1 cellular context compared by ENCODE assay signal in the genomic region with DNA sequence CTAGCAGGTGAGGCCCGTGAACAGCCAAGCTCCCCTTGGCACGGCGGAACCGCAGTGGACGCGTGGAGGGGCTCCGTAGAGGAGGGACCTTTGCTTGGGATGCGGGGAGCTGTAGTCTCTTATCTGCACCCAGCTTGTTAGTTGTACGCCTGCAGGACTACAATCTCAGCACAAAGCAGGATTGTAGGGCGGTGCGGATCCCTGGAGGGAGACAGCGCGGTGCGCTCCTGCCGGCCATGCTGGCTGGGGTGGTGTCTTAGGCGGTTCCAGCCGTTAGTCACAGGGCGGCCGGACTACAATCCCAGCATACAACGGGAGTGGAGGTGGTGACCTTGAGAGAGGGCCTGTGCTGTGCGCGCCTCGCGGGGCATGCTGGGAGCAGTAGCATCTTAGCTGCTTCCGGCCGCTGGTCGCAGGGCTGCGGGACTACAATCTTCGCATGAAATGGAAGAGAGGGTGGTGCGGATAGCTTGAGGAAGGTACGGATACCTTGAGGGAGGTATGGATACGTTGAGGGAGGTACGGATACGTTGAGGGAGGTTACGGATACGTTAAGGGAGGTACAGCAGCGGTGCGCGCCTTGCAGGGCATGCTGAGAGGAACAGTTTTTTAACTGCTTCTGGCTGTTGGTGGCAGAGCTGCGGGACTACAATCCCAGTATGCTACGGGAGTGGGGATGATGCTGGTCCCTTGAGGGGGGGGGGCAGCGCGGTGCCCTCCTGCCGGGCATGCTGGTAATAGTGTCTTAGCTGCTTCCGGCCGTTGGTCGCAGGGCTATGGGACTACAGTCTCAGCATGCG.
TF ChIP-seq lines count a peak whose summit lies in the region.

No MANE protein-coding gene starts in this region.

TF ChIP-seq in HepG2, 621 proteins besides CTCF, POLR2A, EP300 and RAD21 (continued from another document and continues in another):
- TF ChIP-seq, protein P1, sequence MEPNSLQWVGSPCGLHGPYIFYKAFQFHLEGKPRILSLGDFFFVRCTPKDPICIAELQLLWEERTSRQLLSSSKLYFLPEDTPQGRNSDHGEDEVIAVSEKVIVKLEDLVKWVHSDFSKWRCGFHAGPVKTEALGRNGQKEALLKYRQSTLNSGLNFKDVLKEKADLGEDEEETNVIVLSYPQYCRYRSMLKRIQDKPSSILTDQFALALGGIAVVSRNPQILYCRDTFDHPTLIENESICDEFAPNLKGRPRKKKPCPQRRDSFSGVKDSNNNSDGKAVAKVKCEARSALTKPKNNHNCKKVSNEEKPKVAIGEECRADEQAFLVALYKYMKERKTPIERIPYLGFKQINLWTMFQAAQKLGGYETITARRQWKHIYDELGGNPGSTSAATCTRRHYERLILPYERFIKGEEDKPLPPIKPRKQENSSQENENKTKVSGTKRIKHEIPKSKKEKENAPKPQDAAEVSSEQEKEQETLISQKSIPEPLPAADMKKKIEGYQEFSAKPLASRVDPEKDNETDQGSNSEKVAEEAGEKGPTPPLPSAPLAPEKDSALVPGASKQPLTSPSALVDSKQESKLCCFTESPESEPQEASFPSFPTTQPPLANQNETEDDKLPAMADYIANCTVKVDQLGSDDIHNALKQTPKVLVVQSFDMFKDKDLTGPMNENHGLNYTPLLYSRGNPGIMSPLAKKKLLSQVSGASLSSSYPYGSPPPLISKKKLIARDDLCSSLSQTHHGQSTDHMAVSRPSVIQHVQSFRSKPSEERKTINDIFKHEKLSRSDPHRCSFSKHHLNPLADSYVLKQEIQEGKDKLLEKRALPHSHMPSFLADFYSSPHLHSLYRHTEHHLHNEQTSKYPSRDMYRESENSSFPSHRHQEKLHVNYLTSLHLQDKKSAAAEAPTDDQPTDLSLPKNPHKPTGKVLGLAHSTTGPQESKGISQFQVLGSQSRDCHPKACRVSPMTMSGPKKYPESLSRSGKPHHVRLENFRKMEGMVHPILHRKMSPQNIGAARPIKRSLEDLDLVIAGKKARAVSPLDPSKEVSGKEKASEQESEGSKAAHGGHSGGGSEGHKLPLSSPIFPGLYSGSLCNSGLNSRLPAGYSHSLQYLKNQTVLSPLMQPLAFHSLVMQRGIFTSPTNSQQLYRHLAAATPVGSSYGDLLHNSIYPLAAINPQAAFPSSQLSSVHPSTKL (CRISPR knock-in tag; IDR thresholded peaks at IDR 0.05) = peak; percentile 33
- TF ChIP-seq ZNF235 (CRISPR knock-in tag; IDR thresholded peaks at IDR 0.05; ENCODE audit: borderline replicate concordance) (peak; percentile 79; the same call in 1 of the 2 replicates), ISL2 (CRISPR knock-in tag; IDR thresholded peaks at IDR 0.05) (0 out of 2 replicates have a peak, but pooled peaks have one; percentile 1), SUZ12 (IDR thresholded peaks at IDR 0.05; ENCODE audit: low read depth, low read length) (peak; percentile 66), ZNF614 (CRISPR knock-in tag; IDR thresholded peaks at IDR 0.05; ENCODE audit: borderline replicate concordance) (no peak), ZMYM4 (CRISPR knock-in tag; IDR thresholded peaks at IDR 0.05) (peak; percentile 24; the same call in 1 of the 2 replicates), PHF8 (CRISPR knock-in tag; IDR thresholded peaks at IDR 0.05) (peak; percentile 81), STAT5B (CRISPR knock-in tag; IDR thresholded peaks at IDR 0.05) (no peak), ZSCAN9 (CRISPR knock-in tag; IDR thresholded peaks at IDR 0.05; ENCODE audit: borderline replicate concordance) (no peak), GPN1 (CRISPR knock-in tag; IDR thresholded peaks at IDR 0.05; ENCODE audit: borderline replicate concordance) (no peak), ZNF546 (CRISPR knock-in tag; conservative IDR thresholded peaks at IDR 0.05) (0 out of 2 replicates have a peak, but pooled peaks have one; percentile 81), TAF15 (IDR thresholded peaks at IDR 0.05; ENCODE audit: low read depth, low read length, poor library complexity, severe bottlenecking) (peak; percentile 83), ZNF670 (CRISPR knock-in tag; IDR thresholded peaks at IDR 0.05; ENCODE audit: borderline replicate concordance) (no peak), ZFP62 (CRISPR knock-in tag; IDR thresholded peaks at IDR 0.05) (0 out of 2 replicates have a peak, but pooled peaks have one; percentile 28), FOXK1 (CRISPR knock-in tag; IDR thresholded peaks at IDR 0.05; ENCODE audit: borderline replicate concordance, low read depth) (peak; percentile 68; the same call in 1 of the 2 replicates), KLF13 (CRISPR knock-in tag; IDR thresholded peaks at IDR 0.05) (no peak)
- TF ChIP-seq, protein P2, sequence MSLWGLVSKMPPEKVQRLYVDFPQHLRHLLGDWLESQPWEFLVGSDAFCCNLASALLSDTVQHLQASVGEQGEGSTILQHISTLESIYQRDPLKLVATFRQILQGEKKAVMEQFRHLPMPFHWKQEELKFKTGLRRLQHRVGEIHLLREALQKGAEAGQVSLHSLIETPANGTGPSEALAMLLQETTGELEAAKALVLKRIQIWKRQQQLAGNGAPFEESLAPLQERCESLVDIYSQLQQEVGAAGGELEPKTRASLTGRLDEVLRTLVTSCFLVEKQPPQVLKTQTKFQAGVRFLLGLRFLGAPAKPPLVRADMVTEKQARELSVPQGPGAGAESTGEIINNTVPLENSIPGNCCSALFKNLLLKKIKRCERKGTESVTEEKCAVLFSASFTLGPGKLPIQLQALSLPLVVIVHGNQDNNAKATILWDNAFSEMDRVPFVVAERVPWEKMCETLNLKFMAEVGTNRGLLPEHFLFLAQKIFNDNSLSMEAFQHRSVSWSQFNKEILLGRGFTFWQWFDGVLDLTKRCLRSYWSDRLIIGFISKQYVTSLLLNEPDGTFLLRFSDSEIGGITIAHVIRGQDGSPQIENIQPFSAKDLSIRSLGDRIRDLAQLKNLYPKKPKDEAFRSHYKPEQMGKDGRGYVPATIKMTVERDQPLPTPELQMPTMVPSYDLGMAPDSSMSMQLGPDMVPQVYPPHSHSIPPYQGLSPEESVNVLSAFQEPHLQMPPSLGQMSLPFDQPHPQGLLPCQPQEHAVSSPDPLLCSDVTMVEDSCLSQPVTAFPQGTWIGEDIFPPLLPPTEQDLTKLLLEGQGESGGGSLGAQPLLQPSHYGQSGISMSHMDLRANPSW (CRISPR knock-in tag; IDR thresholded peaks at IDR 0.05; ENCODE audit: borderline replicate concordance) = no peak; the same call in 1 of the 2 replicates
- TF ChIP-seq, protein P3, sequence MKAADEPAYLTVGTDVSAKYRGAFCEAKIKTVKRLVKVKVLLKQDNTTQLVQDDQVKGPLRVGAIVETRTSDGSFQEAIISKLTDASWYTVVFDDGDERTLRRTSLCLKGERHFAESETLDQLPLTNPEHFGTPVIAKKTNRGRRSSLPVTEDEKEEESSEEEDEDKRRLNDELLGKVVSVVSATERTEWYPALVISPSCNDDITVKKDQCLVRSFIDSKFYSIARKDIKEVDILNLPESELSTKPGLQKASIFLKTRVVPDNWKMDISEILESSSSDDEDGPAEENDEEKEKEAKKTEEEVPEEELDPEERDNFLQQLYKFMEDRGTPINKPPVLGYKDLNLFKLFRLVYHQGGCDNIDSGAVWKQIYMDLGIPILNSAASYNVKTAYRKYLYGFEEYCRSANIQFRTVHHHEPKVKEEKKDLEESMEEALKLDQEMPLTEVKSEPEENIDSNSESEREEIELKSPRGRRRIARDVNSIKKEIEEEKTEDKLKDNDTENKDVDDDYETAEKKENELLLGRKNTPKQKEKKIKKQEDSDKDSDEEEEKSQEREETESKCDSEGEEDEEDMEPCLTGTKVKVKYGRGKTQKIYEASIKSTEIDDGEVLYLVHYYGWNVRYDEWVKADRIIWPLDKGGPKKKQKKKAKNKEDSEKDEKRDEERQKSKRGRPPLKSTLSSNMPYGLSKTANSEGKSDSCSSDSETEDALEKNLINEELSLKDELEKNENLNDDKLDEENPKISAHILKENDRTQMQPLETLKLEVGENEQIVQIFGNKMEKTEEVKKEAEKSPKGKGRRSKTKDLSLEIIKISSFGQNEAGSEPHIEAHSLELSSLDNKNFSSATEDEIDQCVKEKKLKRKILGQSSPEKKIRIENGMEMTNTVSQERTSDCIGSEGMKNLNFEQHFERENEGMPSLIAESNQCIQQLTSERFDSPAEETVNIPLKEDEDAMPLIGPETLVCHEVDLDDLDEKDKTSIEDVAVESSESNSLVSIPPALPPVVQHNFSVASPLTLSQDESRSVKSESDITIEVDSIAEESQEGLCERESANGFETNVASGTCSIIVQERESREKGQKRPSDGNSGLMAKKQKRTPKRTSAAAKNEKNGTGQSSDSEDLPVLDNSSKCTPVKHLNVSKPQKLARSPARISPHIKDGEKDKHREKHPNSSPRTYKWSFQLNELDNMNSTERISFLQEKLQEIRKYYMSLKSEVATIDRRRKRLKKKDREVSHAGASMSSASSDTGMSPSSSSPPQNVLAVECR (CRISPR knock-in tag; IDR thresholded peaks at IDR 0.05; ENCODE audit: borderline replicate concordance) = peak; percentile 71; the same call in 1 of the 2 replicates
- TF ChIP-seq, protein P4, sequence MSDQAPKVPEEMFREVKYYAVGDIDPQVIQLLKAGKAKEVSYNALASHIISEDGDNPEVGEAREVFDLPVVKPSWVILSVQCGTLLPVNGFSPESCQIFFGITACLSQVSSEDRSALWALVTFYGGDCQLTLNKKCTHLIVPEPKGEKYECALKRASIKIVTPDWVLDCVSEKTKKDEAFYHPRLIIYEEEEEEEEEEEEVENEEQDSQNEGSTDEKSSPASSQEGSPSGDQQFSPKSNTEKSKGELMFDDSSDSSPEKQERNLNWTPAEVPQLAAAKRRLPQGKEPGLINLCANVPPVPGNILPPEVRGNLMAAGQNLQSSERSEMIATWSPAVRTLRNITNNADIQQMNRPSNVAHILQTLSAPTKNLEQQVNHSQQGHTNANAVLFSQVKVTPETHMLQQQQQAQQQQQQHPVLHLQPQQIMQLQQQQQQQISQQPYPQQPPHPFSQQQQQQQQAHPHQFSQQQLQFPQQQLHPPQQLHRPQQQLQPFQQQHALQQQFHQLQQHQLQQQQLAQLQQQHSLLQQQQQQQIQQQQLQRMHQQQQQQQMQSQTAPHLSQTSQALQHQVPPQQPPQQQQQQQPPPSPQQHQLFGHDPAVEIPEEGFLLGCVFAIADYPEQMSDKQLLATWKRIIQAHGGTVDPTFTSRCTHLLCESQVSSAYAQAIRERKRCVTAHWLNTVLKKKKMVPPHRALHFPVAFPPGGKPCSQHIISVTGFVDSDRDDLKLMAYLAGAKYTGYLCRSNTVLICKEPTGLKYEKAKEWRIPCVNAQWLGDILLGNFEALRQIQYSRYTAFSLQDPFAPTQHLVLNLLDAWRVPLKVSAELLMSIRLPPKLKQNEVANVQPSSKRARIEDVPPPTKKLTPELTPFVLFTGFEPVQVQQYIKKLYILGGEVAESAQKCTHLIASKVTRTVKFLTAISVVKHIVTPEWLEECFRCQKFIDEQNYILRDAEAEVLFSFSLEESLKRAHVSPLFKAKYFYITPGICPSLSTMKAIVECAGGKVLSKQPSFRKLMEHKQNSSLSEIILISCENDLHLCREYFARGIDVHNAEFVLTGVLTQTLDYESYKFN (CRISPR knock-in tag; conservative IDR thresholded peaks at IDR 0.05) = no peak
- TF ChIP-seq, protein P5, sequence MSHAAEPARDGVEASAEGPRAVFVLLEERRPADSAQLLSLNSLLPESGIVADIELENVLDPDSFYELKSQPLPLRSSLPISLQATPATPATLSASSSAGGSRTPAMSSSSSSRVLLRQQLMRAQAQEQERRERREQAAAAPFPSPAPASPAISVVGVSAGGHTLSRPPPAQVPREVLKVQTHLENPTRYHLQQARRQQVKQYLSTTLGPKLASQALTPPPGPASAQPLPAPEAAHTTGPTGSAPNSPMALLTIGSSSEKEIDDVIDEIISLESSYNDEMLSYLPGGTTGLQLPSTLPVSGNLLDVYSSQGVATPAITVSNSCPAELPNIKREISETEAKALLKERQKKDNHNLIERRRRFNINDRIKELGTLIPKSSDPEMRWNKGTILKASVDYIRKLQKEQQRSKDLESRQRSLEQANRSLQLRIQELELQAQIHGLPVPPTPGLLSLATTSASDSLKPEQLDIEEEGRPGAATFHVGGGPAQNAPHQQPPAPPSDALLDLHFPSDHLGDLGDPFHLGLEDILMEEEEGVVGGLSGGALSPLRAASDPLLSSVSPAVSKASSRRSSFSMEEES (CRISPR knock-in tag; IDR thresholded peaks at IDR 0.05) = peak; percentile 28
- TF ChIP-seq, protein P6, sequence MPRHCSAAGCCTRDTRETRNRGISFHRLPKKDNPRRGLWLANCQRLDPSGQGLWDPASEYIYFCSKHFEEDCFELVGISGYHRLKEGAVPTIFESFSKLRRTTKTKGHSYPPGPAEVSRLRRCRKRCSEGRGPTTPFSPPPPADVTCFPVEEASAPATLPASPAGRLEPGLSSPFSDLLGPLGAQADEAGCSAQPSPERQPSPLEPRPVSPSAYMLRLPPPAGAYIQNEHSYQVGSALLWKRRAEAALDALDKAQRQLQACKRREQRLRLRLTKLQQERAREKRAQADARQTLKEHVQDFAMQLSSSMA (CRISPR knock-in tag; IDR thresholded peaks at IDR 0.05) = peak; percentile 20; the same call in 1 of the 2 replicates
- TF ChIP-seq, protein P7, sequence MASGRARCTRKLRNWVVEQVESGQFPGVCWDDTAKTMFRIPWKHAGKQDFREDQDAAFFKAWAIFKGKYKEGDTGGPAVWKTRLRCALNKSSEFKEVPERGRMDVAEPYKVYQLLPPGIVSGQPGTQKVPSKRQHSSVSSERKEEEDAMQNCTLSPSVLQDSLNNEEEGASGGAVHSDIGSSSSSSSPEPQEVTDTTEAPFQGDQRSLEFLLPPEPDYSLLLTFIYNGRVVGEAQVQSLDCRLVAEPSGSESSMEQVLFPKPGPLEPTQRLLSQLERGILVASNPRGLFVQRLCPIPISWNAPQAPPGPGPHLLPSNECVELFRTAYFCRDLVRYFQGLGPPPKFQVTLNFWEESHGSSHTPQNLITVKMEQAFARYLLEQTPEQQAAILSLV (CRISPR knock-in tag; IDR thresholded peaks at IDR 0.05; ENCODE audit: borderline replicate concordance) = peak; percentile 44
- TF ChIP-seq, protein P8, sequence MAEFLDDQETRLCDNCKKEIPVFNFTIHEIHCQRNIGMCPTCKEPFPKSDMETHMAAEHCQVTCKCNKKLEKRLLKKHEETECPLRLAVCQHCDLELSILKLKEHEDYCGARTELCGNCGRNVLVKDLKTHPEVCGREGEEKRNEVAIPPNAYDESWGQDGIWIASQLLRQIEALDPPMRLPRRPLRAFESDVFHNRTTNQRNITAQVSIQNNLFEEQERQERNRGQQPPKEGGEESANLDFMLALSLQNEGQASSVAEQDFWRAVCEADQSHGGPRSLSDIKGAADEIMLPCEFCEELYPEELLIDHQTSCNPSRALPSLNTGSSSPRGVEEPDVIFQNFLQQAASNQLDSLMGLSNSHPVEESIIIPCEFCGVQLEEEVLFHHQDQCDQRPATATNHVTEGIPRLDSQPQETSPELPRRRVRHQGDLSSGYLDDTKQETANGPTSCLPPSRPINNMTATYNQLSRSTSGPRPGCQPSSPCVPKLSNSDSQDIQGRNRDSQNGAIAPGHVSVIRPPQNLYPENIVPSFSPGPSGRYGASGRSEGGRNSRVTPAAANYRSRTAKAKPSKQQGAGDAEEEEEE (CRISPR knock-in tag; IDR thresholded peaks at IDR 0.05; ENCODE audit: borderline replicate concordance) = 0 out of 2 replicates have a peak, but pooled peaks have one; percentile 65
- TF ChIP-seq, protein P9, sequence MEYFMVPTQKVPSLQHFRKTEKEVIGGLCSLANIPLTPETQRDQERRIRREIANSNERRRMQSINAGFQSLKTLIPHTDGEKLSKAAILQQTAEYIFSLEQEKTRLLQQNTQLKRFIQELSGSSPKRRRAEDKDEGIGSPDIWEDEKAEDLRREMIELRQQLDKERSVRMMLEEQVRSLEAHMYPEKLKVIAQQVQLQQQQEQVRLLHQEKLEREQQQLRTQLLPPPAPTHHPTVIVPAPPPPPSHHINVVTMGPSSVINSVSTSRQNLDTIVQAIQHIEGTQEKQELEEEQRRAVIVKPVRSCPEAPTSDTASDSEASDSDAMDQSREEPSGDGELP (IDR thresholded peaks at IDR 0.05; ENCODE audit: borderline replicate concordance, low read depth) = peak; percentile 27; the same call in 1 of the 2 replicates
